In genomic region chr21:21712761-21713558, GRCh38 we compare ENCODE assay signal across 1 cellular context.
TF ChIP-seq lines count a peak whose summit lies in the region.

No MANE protein-coding gene starts in this region.

TF ChIP-seq in IMR-90, 13 proteins besides CTCF, POLR2A, EP300 and RAD21:
- TF ChIP-seq SMC3 (IDR thresholded peaks at IDR 0.05; ENCODE audit: low read depth, low read length) (no peak), USF2 (IDR thresholded peaks at IDR 0.05; ENCODE audit: low read depth, low read length) (no peak), MAZ (IDR thresholded peaks at IDR 0.05; ENCODE audit: borderline replicate concordance, low read depth, low read length) (no peak), RCOR1 (IDR thresholded peaks at IDR 0.05; ENCODE audit: insufficient replicate concordance, low read length) (no peak), NFE2L2 (IDR thresholded peaks at IDR 0.05; ENCODE audit: low read depth, low read length) (no peak), FOS (IDR thresholded peaks at IDR 0.05; ENCODE audit: low read depth, low read length) (no peak), MXI1 (IDR thresholded peaks at IDR 0.05; ENCODE audit: borderline replicate concordance, low read depth, low read length) (no peak), BHLHE40 (IDR thresholded peaks at IDR 0.05; ENCODE audit: low read depth, low read length) (no peak), MAFK (IDR thresholded peaks at IDR 0.05; ENCODE audit: low read depth, low read length) (no peak), RFX5 (IDR thresholded peaks at IDR 0.05; ENCODE audit: low read depth, low read length) (no peak), CHD1 (IDR thresholded peaks at IDR 0.05; ENCODE audit: low read depth, low read length) (no peak), CEBPB (IDR thresholded peaks at IDR 0.05; ENCODE audit: low read depth, low read length) (no peak)
- TF ChIP-seq, protein P1, sequence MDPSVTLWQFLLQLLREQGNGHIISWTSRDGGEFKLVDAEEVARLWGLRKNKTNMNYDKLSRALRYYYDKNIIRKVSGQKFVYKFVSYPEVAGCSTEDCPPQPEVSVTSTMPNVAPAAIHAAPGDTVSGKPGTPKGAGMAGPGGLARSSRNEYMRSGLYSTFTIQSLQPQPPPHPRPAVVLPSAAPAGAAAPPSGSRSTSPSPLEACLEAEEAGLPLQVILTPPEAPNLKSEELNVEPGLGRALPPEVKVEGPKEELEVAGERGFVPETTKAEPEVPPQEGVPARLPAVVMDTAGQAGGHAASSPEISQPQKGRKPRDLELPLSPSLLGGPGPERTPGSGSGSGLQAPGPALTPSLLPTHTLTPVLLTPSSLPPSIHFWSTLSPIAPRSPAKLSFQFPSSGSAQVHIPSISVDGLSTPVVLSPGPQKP (IDR thresholded peaks at IDR 0.05; ENCODE audit: borderline replicate concordance, low read depth, low read length) = no peak
